Comparison of ENCODE assay signal across 8 cellular contexts in the genomic region with DNA sequence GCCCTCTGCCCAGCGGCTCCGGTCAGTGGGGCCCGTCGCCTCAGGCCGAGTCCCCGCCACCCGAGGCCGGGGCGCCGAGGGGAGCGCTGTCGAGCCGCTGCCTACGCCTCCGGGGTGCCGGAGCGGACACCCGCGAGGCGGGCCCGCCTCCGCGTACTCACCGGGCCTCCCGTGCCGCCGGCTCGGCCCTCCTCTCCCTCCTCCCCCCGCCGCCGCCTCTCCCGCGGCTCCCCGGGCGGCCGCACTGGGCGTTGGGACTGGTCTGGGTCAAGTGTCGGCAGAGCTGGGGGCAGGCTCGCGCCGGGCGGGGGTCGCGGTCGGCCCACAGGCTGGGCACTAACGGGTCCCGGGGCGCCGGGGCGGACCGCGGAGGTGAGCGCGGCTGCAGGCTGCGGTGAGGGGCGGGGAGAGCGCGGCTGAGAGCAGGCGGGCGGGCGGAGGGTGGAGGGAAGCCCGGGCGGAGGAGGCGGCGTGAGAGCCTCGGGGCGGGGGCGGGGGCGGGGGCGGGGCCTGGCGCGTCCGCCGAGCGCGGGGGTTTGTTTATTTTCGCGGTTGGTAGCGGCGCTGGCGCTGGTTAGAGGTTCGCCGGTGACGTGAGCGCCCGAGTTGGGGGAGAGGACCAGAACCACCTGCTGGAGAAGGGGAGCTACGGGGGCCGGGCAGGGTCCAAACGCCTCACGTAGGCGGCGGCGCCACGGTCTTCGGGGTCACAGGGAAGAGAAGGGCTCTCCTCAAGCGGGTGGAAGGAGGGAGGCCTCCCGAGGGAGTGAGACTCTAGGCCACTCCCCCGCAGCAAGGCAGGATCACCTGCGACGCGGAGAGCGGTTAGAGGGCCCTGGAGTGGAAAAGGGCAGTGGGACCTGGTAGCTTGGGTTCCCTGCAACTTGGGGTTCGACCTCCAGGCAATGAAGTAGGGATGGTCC. TPM values are rescaled to one million over a fixed set of nuclear protein-coding genes. Genes with fewer than 3 reads are reported as not detected.
DNase-seq lines count a peak whose midpoint lies in the region; ATAC-seq, FAIRE-seq and TF ChIP-seq lines count a peak whose summit lies in the region.
"Not testable (repeated sequence)": the region's sequence is repeated elsewhere in the genome, so short reads cannot be mapped to it uniquely, and the experiment has no call there.

TSS of gene GKAP1 (minus strand) at position 414 of the 923 bp plus-strand sequence. CDS start 11,252 bp downstream, outside the sequence.

- peak within 1 kb of the TSS; percentile 66 to 84 (median 77); a peak in 21 of 22 replicates for H3K9ac ChIP-seq in BLaER1 treated with 17β-estradiol and CSF1 and Interleukin-3, amounts not matched to agents 10 nM and 100 nM

- DNase-seq in GM19239 (ENCODE audit: insufficient read length, low spot score) (peak; percentile 53), NCI-H69 (lab: John Stamatoyannopoulos, UW) (peak; percentile 93), dermis microvascular lymphatic vessel endothelial cell (ENCODE audit: low read depth in 2 of 2) (peak; percentile 11 to 68), right lobe of liver (peak; percentile 90 to 92 (median 91))
- DNase-seq in activated CD4-positive, alpha-beta T cell treated with anti-CD3 and anti-CD28 coated beads, Interleukin-2, amount 50 U/mL, for 48 hours: peak; percentile 66 to 67
- DNase-seq in stimulated activated CD4-positive, alpha-beta T cell treated with anti-CD3 and anti-CD28 coated beads, Interleukin-2, amount 100 ng/mL, for 4 hours (ENCODE audit: low read depth): peak; percentile 70

- H3K9me3 ChIP-seq in BLaER1 treated with 17β-estradiol and CSF1 and Interleukin-3, amounts not matched to agents 10 nM and 100 nM (replicated peaks in 1 of 11); right lobe of liver: not testable (repeated sequence)

- peak within 1 kb of the TSS; percentile 73 to 88 (median 80) for H3K4me3 ChIP-seq in BLaER1 treated with 17β-estradiol and CSF1 and Interleukin-3, amounts not matched to agents 10 nM and 100 nM
- peak within 1 kb of the TSS; percentile 49 to 63 (median 55) for H3K4me3 ChIP-seq in right lobe of liver

- not testable (repeated sequence) for FAIRE-seq in GM19239 (lab: Jason Lieb, UNC)

- H3K4me2 ChIP-seq in BLaER1 treated with 17β-estradiol and CSF1 and Interleukin-3, amounts not matched to agents 10 nM and 100 nM: peak within 1 kb of the TSS; percentile 69 to 96 (median 87)

- H3K27ac ChIP-seq in BLaER1 treated with 17β-estradiol and CSF1 and Interleukin-3, amounts not matched to agents 10 nM and 100 nM: peak within 1 kb of the TSS in 10 of 11 experiments; percentile 28 to 63 (median 52); a peak in 18 of 22 replicates
- H3K27ac ChIP-seq in right lobe of liver: peak within 1 kb of the TSS; percentile 60 to 79 (median 78)

- ATAC-seq in HG03378 (IDR thresholded peaks at IDR 0.05; ENCODE audit: unreplicated experiment) (peak; percentile 68), right lobe of liver (peak; percentile 90 to 96 (median 93))

- H3K27me3 ChIP-seq in BLaER1 treated with 17β-estradiol and CSF1 and Interleukin-3, amounts not matched to agents 10 nM and 100 nM; right lobe of liver: not testable (repeated sequence)

- WGBS in right lobe of liver (ENCODE audit: insufficient coverage, low coverage, low lambda C conversion rate, missing lambda C conversion rate): 0% methylated on average over 10 of the region's 103 CpGs

- H3K4me1 ChIP-seq in BLaER1 treated with 17β-estradiol and CSF1 and Interleukin-3, amounts not matched to agents 10 nM and 100 nM: peaks cover 0 to 12% (median 8%) of the 10 kb centered on the region in 10 experiments; a peak in 12 of 20 replicates
- not testable (repeated sequence) for H3K4me1 ChIP-seq in right lobe of liver

- intact Hi-C loops in right lobe of liver (cut with DNase I): not testable (repeated sequence)

- peak in 1 of 4 donors; percentile 25 for TF ChIP-seq CTCF in right lobe of liver (IDR thresholded peaks at IDR 0.05)

- not testable (repeated sequence) for H3K36me3 ChIP-seq in BLaER1 treated with 17β-estradiol and CSF1 and Interleukin-3, amounts not matched to agents 10 nM and 100 nM; right lobe of liver

- peak; percentile 44 for TF ChIP-seq POLR2A in right lobe of liver (IDR thresholded peaks at IDR 0.05)

- H4K20me1 ChIP-seq in BLaER1 treated with 17β-estradiol and CSF1 and Interleukin-3, amounts not matched to agents 10 nM and 100 nM: not testable (repeated sequence)

RNA-seq across cellular contexts. Expression of gene GKAP1, which starts in this region (rescaled TPM):
- total RNA-seq in dermis microvascular lymphatic vessel endothelial cell (0.64 and 0.89 TPM in 2 replicates), right lobe of liver (1 to 10 TPM; 4.0 to 7.4 (median 5.6) TPM)

Comparison
In these comparisons a context has a peak if more than half of its experiments do, and no peak if none do; other contexts are left out.
1. Peak in every context shown above with its lines: DNase-seq, ATAC-seq, H3K4me3 ChIP-seq and H3K27ac ChIP-seq.
2. Peak in DNase-seq in dermis microvascular lymphatic vessel endothelial cell; RNA of the gene not detected or under 1 TPM.
3. DNase-seq: peak in every context shown above with its lines; median percentile 93 in NCI-H69; 91 in right lobe of liver; 70 in stimulated activated CD4-positive, alpha-beta T cell treated with anti-CD3 and anti-CD28 coated beads, Interleukin-2, amount 100 ng/mL, for 4 hours; 66 in activated CD4-positive, alpha-beta T cell treated with anti-CD3 and anti-CD28 coated beads, Interleukin-2, amount 50 U/mL, for 48 hours; 53 in GM19239; 40 in dermis microvascular lymphatic vessel endothelial cell.